Comparison of ENCODE assay signal across 2 cellular contexts in genomic region chr6:42129360-42129676, GRCh38.
TF ChIP-seq lines count a peak whose summit lies in the region.

No MANE protein-coding gene starts in this region.

TF ChIP-seq in IMR-90, 13 proteins besides CTCF, POLR2A, EP300 and RAD21:
- TF ChIP-seq MXI1 (IDR thresholded peaks at IDR 0.05; ENCODE audit: borderline replicate concordance, low read depth, low read length) (no peak), FOS (IDR thresholded peaks at IDR 0.05; ENCODE audit: low read depth, low read length) (no peak), SMC3 (IDR thresholded peaks at IDR 0.05; ENCODE audit: low read depth, low read length) (no peak), MAZ (IDR thresholded peaks at IDR 0.05; ENCODE audit: borderline replicate concordance, low read depth, low read length) (no peak), CEBPB (IDR thresholded peaks at IDR 0.05; ENCODE audit: low read depth, low read length) (no peak), USF2 (IDR thresholded peaks at IDR 0.05; ENCODE audit: low read depth, low read length) (no peak), NFE2L2 (IDR thresholded peaks at IDR 0.05; ENCODE audit: low read depth, low read length) (no peak), BHLHE40 (IDR thresholded peaks at IDR 0.05; ENCODE audit: low read depth, low read length) (no peak), MAFK (IDR thresholded peaks at IDR 0.05; ENCODE audit: low read depth, low read length) (no peak), ELK1 (IDR thresholded peaks at IDR 0.05; ENCODE audit: borderline replicate concordance, low read depth, low read length) (no peak), RCOR1 (IDR thresholded peaks at IDR 0.05; ENCODE audit: insufficient replicate concordance, low read length) (no peak), RFX5 (IDR thresholded peaks at IDR 0.05; ENCODE audit: low read depth, low read length) (no peak), CHD1 (IDR thresholded peaks at IDR 0.05; ENCODE audit: low read depth, low read length) (no peak)

TF ChIP-seq in K562, 482 proteins besides CTCF, POLR2A, EP300 and RAD21:
- no peak for TF ChIP-seq HMBOX1 (IDR thresholded peaks at IDR 0.05)
- TF ChIP-seq SMARCA5 (IDR thresholded peaks at IDR 0.05): 0 out of 2 replicates have a peak, but pooled peaks have one; percentile 31
- peak; percentile 43; the same call in 1 of the 2 replicates for TF ChIP-seq REST (CRISPR knock-in tag; IDR thresholded peaks at IDR 0.05; ENCODE audit: low read depth)
- peak; percentile 24 for TF ChIP-seq RBM25 (IDR thresholded peaks at IDR 0.05; ENCODE audit: low read depth, low read length, severe bottlenecking)
- TF ChIP-seq USF1 (CRISPR knock-in tag; IDR thresholded peaks at IDR 0.05): 0 out of 2 replicates have a peak, but pooled peaks have one; percentile 2
- peak in 1 of 2 experiments; percentile 5; a peak in 2 of 4 replicates for TF ChIP-seq KDM1A (IDR thresholded peaks at IDR 0.05)
- TF ChIP-seq TFAP4 (CRISPR knock-in tag; IDR thresholded peaks at IDR 0.05; ENCODE audit: borderline replicate concordance): peak; percentile 14; the same call in 1 of the 2 replicates
- peak; percentile 50 for TF ChIP-seq MAX (CRISPR knock-in tag; IDR thresholded peaks at IDR 0.05)
- no peak for TF ChIP-seq ZC3H8 (IDR thresholded peaks at IDR 0.05)
- TF ChIP-seq ATF7 (IDR thresholded peaks at IDR 0.05): 0 out of 2 replicates have a peak, but pooled peaks have one; percentile 5
- 0 out of 2 replicates have a peak, but pooled peaks have one; percentile 16 for TF ChIP-seq FOSL1 (tag; conservative IDR thresholded peaks at IDR 0.05)
- 0 out of 2 replicates have a peak, but pooled peaks have one; percentile 5 for TF ChIP-seq CTBP1 (IDR thresholded peaks at IDR 0.05; ENCODE audit: borderline replicate concordance)
- no peak for TF ChIP-seq EP400 (IDR thresholded peaks at IDR 0.05)
- TF ChIP-seq RBM14 (IDR thresholded peaks at IDR 0.05; ENCODE audit: borderline replicate concordance, insufficient read depth, low read depth, low read length): no peak
